Comparison of ENCODE assay signal across 1 cellular context in the genomic region with DNA sequence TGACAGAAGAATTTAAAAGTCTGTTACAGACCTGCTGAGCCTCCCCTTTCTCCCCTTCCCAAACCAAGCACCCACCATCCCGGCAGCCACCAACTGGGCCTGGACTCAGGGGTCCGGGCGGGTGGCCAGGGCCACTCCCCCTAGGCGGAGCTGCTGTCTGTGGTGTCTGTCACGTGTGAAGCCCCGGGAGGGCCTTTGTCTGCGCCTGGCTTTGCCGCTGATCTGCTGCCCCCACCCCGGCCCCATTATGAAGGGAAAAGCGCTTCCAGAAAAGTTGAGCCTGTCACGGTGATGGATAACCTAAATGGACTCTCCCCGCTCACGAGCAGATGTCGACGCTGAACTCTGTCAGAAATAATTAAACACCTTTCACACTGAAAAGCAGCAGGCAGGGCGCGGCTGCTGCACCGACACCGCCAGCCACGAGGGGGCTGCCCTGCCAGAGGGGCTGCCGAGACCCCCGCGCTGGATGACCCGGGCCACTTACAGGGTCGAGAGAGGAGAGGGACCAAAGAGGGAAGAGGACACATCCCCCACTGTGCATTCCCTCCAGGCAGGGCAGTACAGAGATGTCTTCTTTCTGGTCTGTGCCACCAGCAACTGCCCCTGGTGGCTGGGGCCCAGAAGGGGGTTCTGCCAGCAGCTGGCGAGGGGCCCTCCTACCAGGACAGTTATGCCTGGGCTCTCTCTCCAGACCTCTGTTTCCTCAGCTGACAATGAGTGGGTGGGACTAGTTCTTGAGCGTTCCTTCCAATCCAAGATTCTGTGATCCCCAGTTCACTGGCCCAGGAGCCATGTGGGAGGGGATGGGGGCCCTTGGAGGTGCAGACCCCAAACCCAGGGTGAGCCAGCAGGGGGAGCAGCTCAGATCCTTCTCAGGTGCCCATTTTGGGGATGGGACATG.
TF ChIP-seq lines count a peak whose summit lies in the region.

No MANE protein-coding gene starts in this region.

TF ChIP-seq in GM12878, 131 proteins besides CTCF, POLR2A, EP300 and RAD21:
- TF ChIP-seq, protein P1, sequence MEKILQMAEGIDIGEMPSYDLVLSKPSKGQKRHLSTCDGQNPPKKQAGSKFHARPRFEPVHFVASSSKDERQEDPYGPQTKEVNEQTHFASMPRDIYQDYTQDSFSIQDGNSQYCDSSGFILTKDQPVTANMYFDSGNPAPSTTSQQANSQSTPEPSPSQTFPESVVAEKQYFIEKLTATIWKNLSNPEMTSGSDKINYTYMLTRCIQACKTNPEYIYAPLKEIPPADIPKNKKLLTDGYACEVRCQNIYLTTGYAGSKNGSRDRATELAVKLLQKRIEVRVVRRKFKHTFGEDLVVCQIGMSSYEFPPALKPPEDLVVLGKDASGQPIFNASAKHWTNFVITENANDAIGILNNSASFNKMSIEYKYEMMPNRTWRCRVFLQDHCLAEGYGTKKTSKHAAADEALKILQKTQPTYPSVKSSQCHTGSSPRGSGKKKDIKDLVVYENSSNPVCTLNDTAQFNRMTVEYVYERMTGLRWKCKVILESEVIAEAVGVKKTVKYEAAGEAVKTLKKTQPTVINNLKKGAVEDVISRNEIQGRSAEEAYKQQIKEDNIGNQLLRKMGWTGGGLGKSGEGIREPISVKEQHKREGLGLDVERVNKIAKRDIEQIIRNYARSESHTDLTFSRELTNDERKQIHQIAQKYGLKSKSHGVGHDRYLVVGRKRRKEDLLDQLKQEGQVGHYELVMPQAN (conservative IDR thresholded peaks at IDR 0.05), result no peak
- TF ChIP-seq, protein P2, sequence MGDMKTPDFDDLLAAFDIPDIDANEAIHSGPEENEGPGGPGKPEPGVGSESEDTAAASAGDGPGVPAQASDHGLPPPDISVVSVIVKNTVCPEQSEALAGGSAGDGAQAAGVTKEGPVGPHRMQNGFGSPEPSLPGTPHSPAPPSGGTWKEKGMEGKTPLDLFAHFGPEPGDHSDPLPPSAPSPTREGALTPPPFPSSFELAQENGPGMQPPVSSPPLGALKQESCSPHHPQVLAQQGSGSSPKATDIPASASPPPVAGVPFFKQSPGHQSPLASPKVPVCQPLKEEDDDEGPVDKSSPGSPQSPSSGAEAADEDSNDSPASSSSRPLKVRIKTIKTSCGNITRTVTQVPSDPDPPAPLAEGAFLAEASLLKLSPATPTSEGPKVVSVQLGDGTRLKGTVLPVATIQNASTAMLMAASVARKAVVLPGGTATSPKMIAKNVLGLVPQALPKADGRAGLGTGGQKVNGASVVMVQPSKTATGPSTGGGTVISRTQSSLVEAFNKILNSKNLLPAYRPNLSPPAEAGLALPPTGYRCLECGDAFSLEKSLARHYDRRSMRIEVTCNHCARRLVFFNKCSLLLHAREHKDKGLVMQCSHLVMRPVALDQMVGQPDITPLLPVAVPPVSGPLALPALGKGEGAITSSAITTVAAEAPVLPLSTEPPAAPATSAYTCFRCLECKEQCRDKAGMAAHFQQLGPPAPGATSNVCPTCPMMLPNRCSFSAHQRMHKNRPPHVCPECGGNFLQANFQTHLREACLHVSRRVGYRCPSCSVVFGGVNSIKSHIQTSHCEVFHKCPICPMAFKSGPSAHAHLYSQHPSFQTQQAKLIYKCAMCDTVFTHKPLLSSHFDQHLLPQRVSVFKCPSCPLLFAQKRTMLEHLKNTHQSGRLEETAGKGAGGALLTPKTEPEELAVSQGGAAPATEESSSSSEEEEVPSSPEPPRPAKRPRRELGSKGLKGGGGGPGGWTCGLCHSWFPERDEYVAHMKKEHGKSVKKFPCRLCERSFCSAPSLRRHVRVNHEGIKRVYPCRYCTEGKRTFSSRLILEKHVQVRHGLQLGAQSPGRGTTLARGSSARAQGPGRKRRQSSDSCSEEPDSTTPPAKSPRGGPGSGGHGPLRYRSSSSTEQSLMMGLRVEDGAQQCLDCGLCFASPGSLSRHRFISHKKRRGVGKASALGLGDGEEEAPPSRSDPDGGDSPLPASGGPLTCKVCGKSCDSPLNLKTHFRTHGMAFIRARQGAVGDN (IDR thresholded peaks at IDR 0.05), result no peak
- TF ChIP-seq PAX8 (IDR thresholded peaks at IDR 0.05) (no peak), SMAD1 (IDR thresholded peaks at IDR 0.05; ENCODE audit: low read depth, partially characterized antibody) (no peak), ZNF217 (IDR thresholded peaks at IDR 0.05) (no peak), SMAD5 (IDR thresholded peaks at IDR 0.05; ENCODE audit: low read depth) (no peak), MEF2A (IDR thresholded peaks at IDR 0.05; ENCODE audit: insufficient read depth, low read depth, low read length) (no peak), ESRRA (IDR thresholded peaks at IDR 0.05; ENCODE audit: low read length) (no peak), MXI1 (IDR thresholded peaks at IDR 0.05; ENCODE audit: low read depth, low read length) (no peak), MYB (IDR thresholded peaks at IDR 0.05; ENCODE audit: borderline replicate concordance, low read depth, low read length) (no peak)
- TF ChIP-seq, protein P3, sequence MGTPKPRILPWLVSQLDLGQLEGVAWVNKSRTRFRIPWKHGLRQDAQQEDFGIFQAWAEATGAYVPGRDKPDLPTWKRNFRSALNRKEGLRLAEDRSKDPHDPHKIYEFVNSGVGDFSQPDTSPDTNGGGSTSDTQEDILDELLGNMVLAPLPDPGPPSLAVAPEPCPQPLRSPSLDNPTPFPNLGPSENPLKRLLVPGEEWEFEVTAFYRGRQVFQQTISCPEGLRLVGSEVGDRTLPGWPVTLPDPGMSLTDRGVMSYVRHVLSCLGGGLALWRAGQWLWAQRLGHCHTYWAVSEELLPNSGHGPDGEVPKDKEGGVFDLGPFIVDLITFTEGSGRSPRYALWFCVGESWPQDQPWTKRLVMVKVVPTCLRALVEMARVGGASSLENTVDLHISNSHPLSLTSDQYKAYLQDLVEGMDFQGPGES (IDR thresholded peaks at IDR 0.05), result no peak
